ENCODE assay signal across 20 cellular contexts in the genomic region with DNA sequence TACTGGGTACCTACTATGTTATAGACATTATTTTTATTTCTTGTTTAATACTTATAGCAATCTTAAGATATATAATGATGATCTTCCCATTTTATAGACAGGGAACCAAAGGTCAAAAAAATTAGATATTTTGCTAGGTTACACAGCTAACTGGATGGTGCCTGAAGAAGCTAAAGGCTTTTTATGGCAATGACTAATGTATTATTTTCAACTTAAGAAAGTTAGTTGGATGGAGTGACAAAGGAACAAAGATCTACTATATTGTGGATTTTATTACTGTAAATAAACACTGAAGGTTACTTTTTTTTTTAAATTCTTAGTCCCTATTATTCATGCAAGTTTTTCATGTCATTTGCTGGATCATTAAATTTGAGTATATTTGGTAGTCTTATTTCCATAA.
DNase-seq lines count a peak whose midpoint lies in the region; ATAC-seq, FAIRE-seq and TF ChIP-seq lines count a peak whose summit lies in the region.
"Had no signal": no experiment of that assay in that cellular context is flagged by ENCODE, and none has a peak within 500 bp of the region (broad histone marks: within the 10 kb centered on the region; RNA-seq: fewer than 3 reads in every experiment).

No MANE protein-coding gene starts in this region.

- no peak for TF ChIP-seq CTCF in PC-3 (conservative IDR thresholded peaks at IDR 0.05; ENCODE audit: low read depth, low read length)
- no peak for TF ChIP-seq CTCF in esophagus squamous epithelium (IDR thresholded peaks at IDR 0.05)

- no peak overlapping the region for H3K9ac ChIP-seq in PC-3 (ENCODE audit: low read length)
- H3K9ac ChIP-seq: BLaER1 treated with 17β-estradiol and CSF1 and Interleukin-3, amounts not matched to agents 10 nM and 100 nM had no signal

- no peak overlapping the region for H3K4me2 ChIP-seq in PC-3 (ENCODE audit: low read length)
- H3K4me2 ChIP-seq: A549; BLaER1 treated with 17β-estradiol and CSF1 and Interleukin-3, amounts not matched to agents 10 nM and 100 nM had no signal

- H3K4me3 ChIP-seq in PC-3 (ENCODE audit: low read length) (no peak overlapping the region), esophagus squamous epithelium (no peak overlapping the region)
- H3K4me3 ChIP-seq: A549; BLaER1 treated with 17β-estradiol and CSF1 and Interleukin-3, amounts not matched to agents 10 nM and 100 nM; GM12878 had no signal

- no peak for TF ChIP-seq POLR2A in esophagus squamous epithelium (IDR thresholded peaks at IDR 0.05)

- H3K27ac ChIP-seq in PC-3 (ENCODE audit: low read length) (no peak overlapping the region), esophagus squamous epithelium (no peak overlapping the region)
- H3K27ac ChIP-seq: 22Rv1; A549; BLaER1 treated with 17β-estradiol and CSF1 and Interleukin-3, amounts not matched to agents 10 nM and 100 nM; C4-2B had no signal

- H3F3A ChIP-seq in PC-3 (ENCODE audit: low read length, unreplicated experiment): no peaks in the 10 kb centered on the region

- H3K9me3 ChIP-seq in PC-3 (ENCODE audit: low read length): no peaks in the 10 kb centered on the region
- H3K9me3 ChIP-seq in esophagus squamous epithelium: peaks cover 0 to 10% (median 0%) of the 10 kb centered on the region in 3 donors

- no peaks in the 10 kb centered on the region for H3K79me2 ChIP-seq in PC-3 (ENCODE audit: low read length)

- no peaks in the 10 kb centered on the region for H3K9me2 ChIP-seq in PC-3 (replicated peaks; ENCODE audit: low read length)

- H3K4me1 ChIP-seq in PC-3 (ENCODE audit: insufficient read depth, low read length) (no peaks in the 10 kb centered on the region), esophagus squamous epithelium (no peaks in the 10 kb centered on the region)
- H3K4me1 ChIP-seq: A549; BLaER1 treated with 17β-estradiol and CSF1 and Interleukin-3, amounts not matched to agents 10 nM and 100 nM; Caco-2 had no signal

- intact Hi-C loops in PC-3 (cut with micrococcal nuclease): loop anchor here (1.0 to 5.0 kb wide), 2 partner anchors 86 to 228 kb away; a partner anchor contains a TSS
- intact Hi-C loops in esophagus squamous epithelium (cut with DNase I): no loop called here

- H3K36me3 ChIP-seq in PC-3 (ENCODE audit: low read depth, low read length): no peaks in the 10 kb centered on the region
- no peaks in the 10 kb centered on the region for H3K36me3 ChIP-seq in esophagus squamous epithelium

- no peak overlapping the region for H2AFZ ChIP-seq in PC-3 (ENCODE audit: low read length)

- POLR2A ChIA-PET in PC-3 (lab: Charles Lee; ENCODE audit: unreplicated experiment): interaction anchor here (0.5 kb wide), 1 partner anchor 204 kb away, joined by 5 read pairs; no protein-coding TSS in a partner anchor

- BruUV-seq in PC-3 (replicated peaks; lab: Mats Ljungman, UMichigan): no TSS peak

- H4K20me1 ChIP-seq in PC-3 (ENCODE audit: low read length): no peaks in the 10 kb centered on the region
- H4K20me1 ChIP-seq: BLaER1 treated with 17β-estradiol and CSF1 and Interleukin-3, amounts not matched to agents 10 nM and 100 nM had no signal

- peak; percentile 98 for ATAC-seq in PC-3
- no peak for ATAC-seq in HG03139 (IDR thresholded peaks at IDR 0.05; ENCODE audit: unreplicated experiment)
- ATAC-seq: A549; CD8-positive, alpha-beta T cell; GM12878 had no signal

- CTCF ChIA-PET in PC-3 (lab: Charles Lee): interaction anchor here (0.6 kb wide), 1 partner anchor 268 kb away, joined by 3 read pairs; no protein-coding TSS in a partner anchor

- no peaks in the 10 kb centered on the region for H3K27me3 ChIP-seq in PC-3 (ENCODE audit: low read length)
- no peaks in the 10 kb centered on the region for H3K27me3 ChIP-seq in esophagus squamous epithelium
- H3K27me3 ChIP-seq: BLaER1 treated with 17β-estradiol and CSF1 and Interleukin-3, amounts not matched to agents 10 nM and 100 nM had no signal

- DNase-seq in PC-3 (peak; percentile 7), renal cortical epithelial cell (ENCODE audit: low read depth) (peak; percentile 3), esophagus squamous epithelium (lab: John Stamatoyannopoulos, UW) (no peak)
- DNase-seq: AML-193; Caco-2; Calu3; CD4-positive, alpha-beta T cell; CD8-positive, alpha-beta T cell; DMS79 treated with DMSO at 0.1 percent for 48 hours; GDM1 had no signal

- peak; percentile 30 for FAIRE-seq in G401.6 (lab: Jason Lieb, UNC)
- FAIRE-seq: A549, D721Med, GM12878, GM12892, GM18507 had no signal
